ENCODE assay signal across 14 cellular contexts in the genomic region with DNA sequence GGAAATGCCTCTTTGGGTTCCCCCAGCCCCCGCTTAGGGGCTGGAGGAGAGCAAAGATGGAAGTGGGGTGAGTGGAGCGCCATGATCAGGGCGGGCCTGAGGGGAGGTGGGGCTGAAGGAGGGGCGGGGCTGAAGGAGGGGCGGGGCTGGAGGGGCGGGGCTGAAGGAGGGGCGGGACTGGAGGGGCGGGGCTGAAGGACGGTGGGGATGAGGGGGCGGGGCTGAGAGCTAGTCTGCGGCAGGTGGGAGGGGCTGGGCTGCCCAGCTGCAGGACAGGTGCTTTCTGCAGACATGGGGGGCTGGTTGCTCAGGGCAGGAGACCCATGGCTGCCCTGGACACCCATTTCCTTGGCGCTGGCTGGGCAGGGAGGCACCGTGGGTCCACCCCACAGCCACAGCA. TPM values are rescaled to one million over a fixed set of nuclear protein-coding genes. Genes with fewer than 3 reads are reported as not detected.
DNase-seq lines count a peak whose midpoint lies in the region; ATAC-seq and TF ChIP-seq lines count a peak whose summit lies in the region.
"Had no signal": no experiment of that assay in that cellular context is flagged by ENCODE, and none has a peak within 500 bp of the region (broad histone marks: within the 10 kb centered on the region; RNA-seq: fewer than 3 reads in every experiment).

No MANE protein-coding gene starts in this region.

- H3K4me3 Mint-ChIP-seq in activated CD4-positive, alpha-beta memory T cell treated with anti-CD3 and anti-CD28 coated beads for 36 hours: no peak overlapping the region
- no peak overlapping the region for H3K4me3 Mint-ChIP-seq in activated CD4-positive, alpha-beta memory T cell treated with anti-CD3 and anti-CD28 coated beads, Interleukin-2, amount 10 ng/mL, durations not matched to agents 7 days and 5 days
- H3K4me3 Mint-ChIP-seq: CD4-positive, CD25-positive, alpha-beta regulatory T cell had no signal

- no peak overlapping the region for H3K27ac Mint-ChIP-seq in activated CD4-positive, alpha-beta memory T cell treated with anti-CD3 and anti-CD28 coated beads for 36 hours
- H3K27ac Mint-ChIP-seq in activated CD4-positive, alpha-beta memory T cell treated with anti-CD3 and anti-CD28 coated beads, Interleukin-2, amount 10 ng/mL, durations not matched to agents 7 days and 5 days: no peak overlapping the region
- H3K27ac Mint-ChIP-seq: CD4-positive, CD25-positive, alpha-beta regulatory T cell had no signal

- ATAC-seq in GM19397 (IDR thresholded peaks at IDR 0.05; ENCODE audit: unreplicated experiment) (no peak), HG03280 (IDR thresholded peaks at IDR 0.05; ENCODE audit: unreplicated experiment) (no peak)

- TF ChIP-seq POLR2A in spleen (IDR thresholded peaks at IDR 0.05): no peak

- peaks cover under 1 to 88% (median 45%) of the 10 kb centered on the region in 6 donors for H3K4me1 ChIP-seq in spleen

- H3K9me3 Mint-ChIP-seq in activated CD4-positive, alpha-beta memory T cell treated with anti-CD3 and anti-CD28 coated beads for 36 hours: no peaks in the 10 kb centered on the region
- no peaks in the 10 kb centered on the region for H3K9me3 Mint-ChIP-seq in activated CD4-positive, alpha-beta memory T cell treated with anti-CD3 and anti-CD28 coated beads, Interleukin-2, amount 10 ng/mL, durations not matched to agents 7 days and 5 days
- H3K9me3 Mint-ChIP-seq: CD4-positive, CD25-positive, alpha-beta regulatory T cell had no signal

- intact Hi-C loops in activated CD4-positive, alpha-beta memory T cell treated with anti-CD3 and anti-CD28 coated beads for 36 hours (cut with micrococcal nuclease): no loop called here
- intact Hi-C loops in spleen (cut with DNase I; ENCODE audit: low total_unique reads): no loop called here

- H3K36me3 ChIP-seq in H7 (replicated peaks; ENCODE audit: control insufficient read depth, insufficient read depth, low read length) (no peaks in the 10 kb centered on the region), spleen (peaks cover 0 to 49% (median 11%) of the 10 kb centered on the region in 6 donors)
- H3K36me3 ChIP-seq: ovary, thoracic aorta had no signal

- 55 to 63% (median 61%) methylated on average over 8 to 12 of the region's 13 CpGs for WGBS in spleen, 5 donors

- no peaks in the 10 kb centered on the region for H3K4me1 Mint-ChIP-seq in activated CD4-positive, alpha-beta memory T cell treated with anti-CD3 and anti-CD28 coated beads for 36 hours (ENCODE audit: low read depth)
- H3K4me1 Mint-ChIP-seq in activated CD4-positive, alpha-beta memory T cell treated with anti-CD3 and anti-CD28 coated beads, Interleukin-2, amount 10 ng/mL, durations not matched to agents 7 days and 5 days: no peaks in the 10 kb centered on the region
- H3K4me1 Mint-ChIP-seq: CD4-positive, CD25-positive, alpha-beta regulatory T cell had no signal

- H3K4me3 ChIP-seq in H7 (ENCODE audit: insufficient read depth, low read depth, low read length) (no peak overlapping the region; the same call in 1 of the 2 replicates), spleen (no peak overlapping the region)
- H3K4me3 ChIP-seq: ovary, thoracic aorta had no signal

- no peak for TF ChIP-seq CTCF in spleen (IDR thresholded peaks at IDR 0.05 in 8 of 11, conservative IDR thresholded peaks at IDR 0.05 in 3 of 11)

- no peaks in the 10 kb centered on the region for H3K36me3 Mint-ChIP-seq in activated CD4-positive, alpha-beta memory T cell treated with anti-CD3 and anti-CD28 coated beads for 36 hours
- no peaks in the 10 kb centered on the region for H3K36me3 Mint-ChIP-seq in activated CD4-positive, alpha-beta memory T cell treated with anti-CD3 and anti-CD28 coated beads, Interleukin-2, amount 10 ng/mL, durations not matched to agents 7 days and 5 days (ENCODE audit: low read depth)
- H3K36me3 Mint-ChIP-seq: CD4-positive, CD25-positive, alpha-beta regulatory T cell had no signal

- CTCF ChIA-PET in activated CD4-positive, alpha-beta memory T cell treated with anti-CD3 and anti-CD28 coated beads for 36 hours (lab: Charles Lee): no interaction called here
- CTCF ChIA-PET in activated CD4-positive, alpha-beta memory T cell treated with anti-CD3 and anti-CD28 coated beads, Interleukin-2, amount 10 ng/mL, durations not matched to agents 7 days and 5 days (lab: Charles Lee): no interaction called here

- H3K27me3 ChIP-seq in H7 (ENCODE audit: control insufficient read depth, insufficient read depth, low read length): no peaks in the 10 kb centered on the region
- H3K27me3 ChIP-seq in spleen (replicated peaks in 1 of 7): no peaks in the 10 kb centered on the region
- H3K27me3 ChIP-seq: ovary had no signal

- peak; percentile 23 for DNase-seq in activated CD4-positive, alpha-beta memory T cell treated with anti-CD3 and anti-CD28 coated beads for 36 hours
- no peak for DNase-seq in activated CD4-positive, alpha-beta memory T cell treated with anti-CD3 and anti-CD28 coated beads, Interleukin-2, amount 10 ng/mL, durations not matched to agents 7 days and 5 days
- peak; percentile 99 for DNase-seq in H7
- DNase-seq in activated T-cell treated with anti-CD3 and anti-CD28 coated beads, Interleukin-2, amount 50 U/mL, for 48 hours: peak; percentile 35 to 38
- no peak for DNase-seq in spleen
- no peak for DNase-seq in midbrain (lab: John Stamatoyannopoulos, UW)
- DNase-seq: CD4-positive, CD25-positive, alpha-beta regulatory T cell; NCI-H1694; ovary had no signal

- no peaks in the 10 kb centered on the region for H3K27me3 Mint-ChIP-seq in activated CD4-positive, alpha-beta memory T cell treated with anti-CD3 and anti-CD28 coated beads for 36 hours
- H3K27me3 Mint-ChIP-seq in activated CD4-positive, alpha-beta memory T cell treated with anti-CD3 and anti-CD28 coated beads, Interleukin-2, amount 10 ng/mL, durations not matched to agents 7 days and 5 days: no peaks in the 10 kb centered on the region

- POLR2A ChIA-PET in activated CD4-positive, alpha-beta memory T cell treated with anti-CD3 and anti-CD28 coated beads for 36 hours (lab: Charles Lee): no interaction called here
- POLR2A ChIA-PET in activated CD4-positive, alpha-beta memory T cell treated with anti-CD3 and anti-CD28 coated beads, Interleukin-2, amount 10 ng/mL, durations not matched to agents 7 days and 5 days (lab: Charles Lee): no interaction called here

- peak overlapping the region in 5 of 8 donors; percentile 30 to 65 (median 51) for H3K27ac ChIP-seq in spleen
- H3K27ac ChIP-seq: ovary, thoracic aorta had no signal

- no peaks in the 10 kb centered on the region for H3K9me3 ChIP-seq in spleen
- H3K9me3 ChIP-seq: ovary, thoracic aorta had no signal

RNA-seq across cellular contexts. Expression of a gene that starts 39.1 kb away (rescaled TPM):
- total RNA-seq in activated CD4-positive, alpha-beta memory T cell treated with anti-CD3 and anti-CD28 coated beads for 36 hours: not detected
- total RNA-seq in activated CD4-positive, alpha-beta memory T cell treated with anti-CD3 and anti-CD28 coated beads, Interleukin-2, amount 10 ng/mL, durations not matched to agents 7 days and 5 days: not detected
- not detected in 2 replicates for total RNA-seq in H7 (2014; rRNA removed; shearing (Covaris generic))
- 1 to 10 TPM in 1 of 7 donors, under 1 TPM in 2, not detected in 4; 0.72 to 1.3 (median 0.85) TPM for total RNA-seq in spleen
- under 1 TPM; 0.26 to 0.67 (median 0.29) TPM for polyA plus RNA-seq in spleen
- total RNA-seq: activated CD8-positive, alpha-beta memory T cell treated with anti-CD3 and anti-CD28 coated beads for 36 hours; CD4-positive, CD25-positive, alpha-beta regulatory T cell; kidney epithelial cell; ovary; thoracic aorta had no signal
- polyA plus RNA-seq: CD4-positive, CD25-positive, alpha-beta regulatory T cell had no signal

RNA-seq across cellular contexts. Expression of a gene that starts 48.6 kb away (rescaled TPM):
- 10 to 100 TPM; 63.6 to 71.5 TPM for total RNA-seq in activated CD4-positive, alpha-beta memory T cell treated with anti-CD3 and anti-CD28 coated beads for 36 hours
- total RNA-seq in activated CD4-positive, alpha-beta memory T cell treated with anti-CD3 and anti-CD28 coated beads, Interleukin-2, amount 10 ng/mL, durations not matched to agents 7 days and 5 days: 10 to 100 TPM; 44.9 to 45.8 TPM
- total RNA-seq in H7 (2014; rRNA removed; shearing (Covaris generic)): 56.2 and 56.6 TPM in 2 replicates
- total RNA-seq in spleen: 10 to 100 TPM; 28.9 to 44.1 (median 38.6) TPM
- polyA plus RNA-seq in spleen: 10 to 100 TPM; 55.0 to 87.5 (median 74.2) TPM

RNA-seq across cellular contexts. Expression of a gene that starts 48.8 kb away (rescaled TPM):
- 10 to 100 TPM; 22.0 to 24.1 TPM for total RNA-seq in activated CD4-positive, alpha-beta memory T cell treated with anti-CD3 and anti-CD28 coated beads for 36 hours
- 10 to 100 TPM; 35.2 to 38.2 TPM for total RNA-seq in activated CD4-positive, alpha-beta memory T cell treated with anti-CD3 and anti-CD28 coated beads, Interleukin-2, amount 10 ng/mL, durations not matched to agents 7 days and 5 days
- 6.7 and 17.1 TPM in 2 replicates for total RNA-seq in H7 (2014; rRNA removed; shearing (Covaris generic))
- total RNA-seq in spleen: 10 to 100 TPM; 37.6 to 71.6 (median 53.4) TPM
- 10 to 100 TPM in 2 of 3 donors, 1 to 10 TPM in 1; 9.7 to 19.5 (median 11.1) TPM for polyA plus RNA-seq in spleen

Comparison
In these comparisons a context has a peak if more than half of its experiments do, and no peak if none do; other contexts are left out.
1. DNase-seq: peak in activated CD4-positive, alpha-beta memory T cell treated with anti-CD3 and anti-CD28 coated beads for 36 hours (single experiment), H7 (single experiment) and activated T-cell treated with anti-CD3 and anti-CD28 coated beads, Interleukin-2, amount 50 U/mL, for 48 hours (2 of 2); none in activated CD4-positive, alpha-beta memory T cell treated with anti-CD3 and anti-CD28 coated beads, Interleukin-2, amount 10 ng/mL, durations not matched to agents 7 days and 5 days (single experiment), spleen (single experiment) and midbrain (single experiment).